ENCODE assay signal across 1 cellular context in the genomic region with DNA sequence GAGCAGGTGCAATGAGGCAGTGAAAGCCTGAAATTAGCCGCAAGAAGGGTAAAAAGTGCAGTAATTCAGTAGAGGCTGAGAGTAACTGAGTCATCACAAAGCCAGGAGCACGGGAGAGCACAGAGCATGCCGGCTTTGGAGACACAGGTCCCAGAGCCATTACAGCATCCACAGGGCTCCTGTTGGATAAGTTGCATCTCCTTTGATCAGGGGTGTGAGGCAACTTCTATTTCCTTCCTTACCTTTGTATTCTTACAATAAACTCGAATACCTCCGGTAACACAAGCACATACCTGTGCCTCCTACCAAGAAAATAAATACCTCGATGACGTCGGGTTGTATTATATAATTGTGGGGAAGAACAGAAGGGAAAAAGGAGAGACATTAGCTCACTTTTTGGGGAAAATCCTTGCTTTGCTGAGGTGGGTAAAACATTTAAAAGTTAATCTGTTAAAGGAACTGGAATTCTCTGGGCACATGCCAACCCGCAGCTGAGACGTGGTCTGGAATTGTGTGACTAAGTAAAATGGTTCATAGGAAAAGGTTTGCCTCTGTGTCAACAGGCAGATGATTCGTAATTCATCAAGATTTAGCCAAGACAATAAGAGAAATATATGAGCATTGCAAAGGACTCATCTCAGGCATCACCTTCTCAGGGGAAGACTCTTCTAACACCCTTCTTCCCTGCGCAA.
TF ChIP-seq lines count a peak whose summit lies in the region.

No MANE protein-coding gene starts in this region.

TF ChIP-seq in WTC11, 78 proteins besides CTCF, POLR2A, EP300 and RAD21 (continued from another document):
- TF ChIP-seq, protein P1, sequence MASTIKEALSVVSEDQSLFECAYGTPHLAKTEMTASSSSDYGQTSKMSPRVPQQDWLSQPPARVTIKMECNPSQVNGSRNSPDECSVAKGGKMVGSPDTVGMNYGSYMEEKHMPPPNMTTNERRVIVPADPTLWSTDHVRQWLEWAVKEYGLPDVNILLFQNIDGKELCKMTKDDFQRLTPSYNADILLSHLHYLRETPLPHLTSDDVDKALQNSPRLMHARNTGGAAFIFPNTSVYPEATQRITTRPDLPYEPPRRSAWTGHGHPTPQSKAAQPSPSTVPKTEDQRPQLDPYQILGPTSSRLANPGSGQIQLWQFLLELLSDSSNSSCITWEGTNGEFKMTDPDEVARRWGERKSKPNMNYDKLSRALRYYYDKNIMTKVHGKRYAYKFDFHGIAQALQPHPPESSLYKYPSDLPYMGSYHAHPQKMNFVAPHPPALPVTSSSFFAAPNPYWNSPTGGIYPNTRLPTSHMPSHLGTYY (CRISPR knock-in tag; IDR thresholded peaks at IDR 0.05): no peak
- TF ChIP-seq RELA (CRISPR knock-in tag; IDR thresholded peaks at IDR 0.05; ENCODE audit: borderline replicate concordance): no peak
- TF ChIP-seq, protein P2, sequence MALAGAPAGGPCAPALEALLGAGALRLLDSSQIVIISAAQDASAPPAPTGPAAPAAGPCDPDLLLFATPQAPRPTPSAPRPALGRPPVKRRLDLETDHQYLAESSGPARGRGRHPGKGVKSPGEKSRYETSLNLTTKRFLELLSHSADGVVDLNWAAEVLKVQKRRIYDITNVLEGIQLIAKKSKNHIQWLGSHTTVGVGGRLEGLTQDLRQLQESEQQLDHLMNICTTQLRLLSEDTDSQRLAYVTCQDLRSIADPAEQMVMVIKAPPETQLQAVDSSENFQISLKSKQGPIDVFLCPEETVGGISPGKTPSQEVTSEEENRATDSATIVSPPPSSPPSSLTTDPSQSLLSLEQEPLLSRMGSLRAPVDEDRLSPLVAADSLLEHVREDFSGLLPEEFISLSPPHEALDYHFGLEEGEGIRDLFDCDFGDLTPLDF (CRISPR knock-in tag; IDR thresholded peaks at IDR 0.05): no peak
- TF ChIP-seq ZNF121 (CRISPR knock-in tag; IDR thresholded peaks at IDR 0.05): no peak
- TF ChIP-seq HMGA2 (CRISPR knock-in tag; IDR thresholded peaks at IDR 0.05): no peak
- no peak for TF ChIP-seq MYBL2 (CRISPR knock-in tag; IDR thresholded peaks at IDR 0.05)
- no peak for TF ChIP-seq TP53 (CRISPR knock-in tag; IDR thresholded peaks at IDR 0.05)
- TF ChIP-seq GRHL2 (CRISPR knock-in tag; IDR thresholded peaks at IDR 0.05; ENCODE audit: insufficient replicate concordance, severe bottlenecking): no peak
- no peak for TF ChIP-seq NFE2L1 (CRISPR knock-in tag; IDR thresholded peaks at IDR 0.05)
